ENCODE assay signal across 22 cellular contexts in the genomic region with DNA sequence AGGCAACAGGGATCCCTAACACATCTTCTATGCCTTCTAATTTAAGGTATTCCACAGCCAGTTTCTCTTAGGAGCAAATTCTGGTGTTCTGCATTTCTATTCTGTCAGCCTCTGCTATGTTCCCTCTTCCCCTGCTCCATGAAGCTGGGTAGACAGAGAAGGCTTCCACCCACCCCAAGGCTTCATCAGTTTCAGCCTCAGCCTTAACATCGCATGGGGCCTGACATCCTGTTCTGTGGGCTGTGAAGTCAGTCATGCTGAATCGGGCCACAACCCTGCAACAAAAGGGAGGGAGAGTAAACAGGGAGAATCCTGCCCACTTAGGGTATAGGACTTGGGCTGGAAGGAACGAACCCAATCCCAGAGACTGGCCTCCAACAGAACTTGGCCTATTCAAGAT.
DNase-seq lines count a peak whose midpoint lies in the region; ATAC-seq, FAIRE-seq and TF ChIP-seq lines count a peak whose summit lies in the region.
"Had no signal": no experiment of that assay in that cellular context is flagged by ENCODE, and none has a peak within 500 bp of the region (broad histone marks: within the 10 kb centered on the region; RNA-seq: fewer than 3 reads in every experiment).

No MANE protein-coding gene starts in this region.

- H3K4me2 ChIP-seq in DND-41 (ENCODE audit: insufficient read depth, low read length) (no peak overlapping the region), HepG2 (ENCODE audit: low read depth, low read length) (no peak overlapping the region)

- TF ChIP-seq CTCF in DND-41 (IDR thresholded peaks at IDR 0.05; ENCODE audit: borderline replicate concordance, extremely low read depth, low read length, poor library complexity, severe bottlenecking), result no peak
- TF ChIP-seq CTCF in CD4-positive, alpha-beta T cell (IDR thresholded peaks at IDR 0.05), result no peak
- no peak for TF ChIP-seq CTCF in HepG2 (CRISPR knock-in tag; IDR thresholded peaks at IDR 0.05)

- ATAC-seq in DND-41 (ENCODE audit: insufficient read depth, low read depth) (peak; percentile 62; the same call in 2 of the 3 replicates), GM19395 (IDR thresholded peaks at IDR 0.05; ENCODE audit: unreplicated experiment) (peak; percentile 54), HG03460 (IDR thresholded peaks at IDR 0.05; ENCODE audit: unreplicated experiment) (peak; percentile 62), GM18870 (IDR thresholded peaks at IDR 0.05; ENCODE audit: unreplicated experiment) (no peak), HepG2 (no peak), GM19035 (IDR thresholded peaks at IDR 0.05; ENCODE audit: unreplicated experiment) (no peak)
- no peak for ATAC-seq in CD4-positive, alpha-beta T cell (ENCODE audit: poor library complexity)
- ATAC-seq: CD8-positive, alpha-beta T cell; left cardiac atrium had no signal

- POLR2A ChIA-PET in CD4-positive, alpha-beta T cell (lab: Charles Lee), result no interaction called here
- POLR2A ChIA-PET in HepG2 (lab: Yijun Ruan, JAX), result no interaction called here

- H4K20me1 ChIP-seq in DND-41 (ENCODE audit: insufficient read depth, low read length), result no peaks in the 10 kb centered on the region
- H4K20me1 ChIP-seq in HepG2 (ENCODE audit: insufficient read depth, low read length), result no peaks in the 10 kb centered on the region

- TF ChIP-seq EP300 in HepG2 (IDR thresholded peaks at IDR 0.05; ENCODE audit: low read depth in 2 of 2, low read length in 2 of 2) (no peak), HepG2 (CRISPR knock-in tag; IDR thresholded peaks at IDR 0.05; ENCODE audit: borderline replicate concordance) (no peak)

- intact Hi-C loops in CD4-positive, alpha-beta T cell (cut with DNase I, micrococcal nuclease), result no loop called here
- intact Hi-C loops in HepG2 (cut with micrococcal nuclease; ENCODE audit: unreplicated experiment), result no loop called here

- peaks cover 3% of the 10 kb centered on the region for H3K4me1 Mint-ChIP-seq in CD4-positive, alpha-beta T cell (ENCODE audit: low read depth)

- H3K4me3 Mint-ChIP-seq in CD4-positive, alpha-beta T cell, result no peak overlapping the region
- H3K4me3 Mint-ChIP-seq: CD8-positive, alpha-beta T cell; natural killer cell had no signal

- in situ Hi-C loops in HepG2 (cut with HindIII; ENCODE audit: extremely low pct_ligation_motif_present, low pct_unique_long_range_greater_than_20kb), result no loop called here

- no peaks in the 10 kb centered on the region for H3K79me2 ChIP-seq in DND-41 (ENCODE audit: insufficient read depth, low read length)
- H3K79me2 ChIP-seq in HepG2 (ENCODE audit: insufficient read depth, low read length), result no peaks in the 10 kb centered on the region

- H3K4me1 ChIP-seq in DND-41 (ENCODE audit: insufficient read depth, low read length) (no peaks in the 10 kb centered on the region), HepG2 (ENCODE audit: insufficient read depth, low read length) (peaks cover 24% of the 10 kb centered on the region)

- TF ChIP-seq POLR2A in HepG2 (IDR thresholded peaks at IDR 0.05; ENCODE audit: insufficient read depth in 1 of 2, low read depth in 2 of 2, low read length in 2 of 2), result no peak

- H3K36me3 ChIP-seq in DND-41 (ENCODE audit: insufficient read depth, low read length) (no peaks in the 10 kb centered on the region), HepG2 (replicated peaks in 1 of 2; ENCODE audit: control insufficient read depth in 1 of 2, insufficient read depth in 2 of 2, low read length in 2 of 2) (no peaks in the 10 kb centered on the region)
- H3K36me3 ChIP-seq: tibial nerve had no signal

- WGBS in HepG2 (ENCODE audit: low lambda C conversion rate), result 14% methylated on average over 3 of the region's 3 CpGs

- TF ChIP-seq RAD21 in HepG2 (CRISPR knock-in tag; IDR thresholded peaks at IDR 0.05), result no peak

- no TSS peak for BruUV-seq in HepG2 (replicated peaks; lab: Mats Ljungman, UMichigan)

- DNase-seq in DND-41 (no peak), glomerular visceral epithelial cell (ENCODE audit: extremely low spot score) (peak; percentile 31), HepG2 (ENCODE audit: low spot score) (no peak)
- no peak for DNase-seq in CD4-positive, alpha-beta T cell
- DNase-seq: activated CD4-positive, CD25-positive, alpha-beta regulatory T cell; CD8-positive, alpha-beta T cell; H7; left cardiac atrium; natural killer cell; NCI-H1105 treated with DMSO at 0.1 percent for 48 hours; NCI-H2081 treated with DMSO at 0.1 percent for 48 hours; NCI-H446 treated with DMSO at 0.1 percent for 48 hours; stimulated activated CD4-positive, alpha-beta T cell treated with anti-CD3 and anti-CD28 coated beads, Interleukin-1b, Interleukin-23, amount 100 ng/mL, for 48 hours; stimulated activated naive CD4-positive, alpha-beta T cell had no signal

- no peaks in the 10 kb centered on the region for H3K27me3 Mint-ChIP-seq in CD4-positive, alpha-beta T cell

- H3K27ac ChIP-seq in DND-41 (ENCODE audit: low read length) (no peak overlapping the region), HepG2 (ENCODE audit: extremely low read length, insufficient read depth, low read length) (no peak overlapping the region)
- no peak overlapping the region for H3K27ac ChIP-seq in CD4-positive, alpha-beta T cell (ENCODE audit: low read depth, low read length)
- H3K27ac ChIP-seq: coronary artery, SK-N-MC, tibial nerve had no signal

- H3K27me3 ChIP-seq in DND-41 (ENCODE audit: insufficient read depth, low read length, poor library complexity), result no peaks in the 10 kb centered on the region
- no peaks in the 10 kb centered on the region for H3K27me3 ChIP-seq in CD4-positive, alpha-beta T cell (ENCODE audit: control insufficient read depth, insufficient read depth, low read length)
- peaks cover 0 to 8% of the 10 kb centered on the region in 2 experiments; a peak in 1 of 5 replicates for H3K27me3 ChIP-seq in HepG2 (ENCODE audit: control insufficient read depth in 1 of 2, insufficient read depth in 2 of 2, low read length in 2 of 2)
- H3K27me3 ChIP-seq: tibial nerve had no signal

- CTCF ChIA-PET in CD4-positive, alpha-beta T cell (lab: Charles Lee), result no interaction called here
- CTCF ChIA-PET in HepG2 (lab: Yijun Ruan, JAX; ENCODE audit: low intra/inter-chr PET ratio, low total read pairs), result no interaction called here

- H3K9ac ChIP-seq in DND-41 (ENCODE audit: low read depth, low read length) (no peak overlapping the region), HepG2 (ENCODE audit: insufficient read depth, low read depth, low read length) (no peak overlapping the region)

- peaks cover 3% of the 10 kb centered on the region for H3K9me3 Mint-ChIP-seq in CD4-positive, alpha-beta T cell
- H3K9me3 Mint-ChIP-seq: CD8-positive, alpha-beta T cell; natural killer cell had no signal

- no peaks in the 10 kb centered on the region for H3K36me3 Mint-ChIP-seq in CD4-positive, alpha-beta T cell (ENCODE audit: low read depth)
- H3K36me3 Mint-ChIP-seq: CD8-positive, alpha-beta T cell; natural killer cell had no signal

- H2AFZ ChIP-seq in DND-41 (ENCODE audit: low read depth, low read length), result no peak overlapping the region
- H2AFZ ChIP-seq in HepG2 (ENCODE audit: low read length), result no peak overlapping the region

- H3K4me3 ChIP-seq in DND-41 (ENCODE audit: low read depth in 1 of 2, low read length in 2 of 2) (no peak overlapping the region), HepG2 (replicated peaks in 1 of 3; ENCODE audit: insufficient read depth in 1 of 3, low read depth in 2 of 3, low read length in 3 of 3) (no peak overlapping the region)
- H3K4me3 ChIP-seq: coronary artery, SK-N-MC, tibial nerve had no signal

- FAIRE-seq in HepG2 (lab: Jason Lieb, UNC), result no peak
- FAIRE-seq: endometrium had no signal

- H3K9me3 ChIP-seq in DND-41 (ENCODE audit: insufficient read depth, low read length, severe bottlenecking), result no peaks in the 10 kb centered on the region
- no peaks in the 10 kb centered on the region for H3K9me3 ChIP-seq in CD4-positive, alpha-beta T cell (ENCODE audit: control insufficient read depth, low read length)
- no peaks in the 10 kb centered on the region for H3K9me3 ChIP-seq in HepG2 (ENCODE audit: low read length)

- no peak overlapping the region for H3K27ac Mint-ChIP-seq in CD4-positive, alpha-beta T cell
- H3K27ac Mint-ChIP-seq: CD8-positive, alpha-beta T cell; natural killer cell had no signal

TF ChIP-seq in HepG2, 621 proteins besides CTCF, POLR2A, EP300 and RAD21:
- TF ChIP-seq ELF1 (CRISPR knock-in tag; IDR thresholded peaks at IDR 0.05) (no peak), ZNF430 (CRISPR knock-in tag; IDR thresholded peaks at IDR 0.05) (no peak), SIN3B (IDR thresholded peaks at IDR 0.05; ENCODE audit: low read length) (no peak), ZNF557 (CRISPR knock-in tag; IDR thresholded peaks at IDR 0.05) (no peak), ZNF20 (CRISPR knock-in tag; IDR thresholded peaks at IDR 0.05) (no peak), ZNF333 (CRISPR knock-in tag; IDR thresholded peaks at IDR 0.05; ENCODE audit: borderline replicate concordance) (no peak), THYN1 (CRISPR knock-in tag; IDR thresholded peaks at IDR 0.05; ENCODE audit: borderline replicate concordance, low read depth) (no peak), ZNF572 (CRISPR knock-in tag; IDR thresholded peaks at IDR 0.05) (no peak)
- TF ChIP-seq, protein P1, sequence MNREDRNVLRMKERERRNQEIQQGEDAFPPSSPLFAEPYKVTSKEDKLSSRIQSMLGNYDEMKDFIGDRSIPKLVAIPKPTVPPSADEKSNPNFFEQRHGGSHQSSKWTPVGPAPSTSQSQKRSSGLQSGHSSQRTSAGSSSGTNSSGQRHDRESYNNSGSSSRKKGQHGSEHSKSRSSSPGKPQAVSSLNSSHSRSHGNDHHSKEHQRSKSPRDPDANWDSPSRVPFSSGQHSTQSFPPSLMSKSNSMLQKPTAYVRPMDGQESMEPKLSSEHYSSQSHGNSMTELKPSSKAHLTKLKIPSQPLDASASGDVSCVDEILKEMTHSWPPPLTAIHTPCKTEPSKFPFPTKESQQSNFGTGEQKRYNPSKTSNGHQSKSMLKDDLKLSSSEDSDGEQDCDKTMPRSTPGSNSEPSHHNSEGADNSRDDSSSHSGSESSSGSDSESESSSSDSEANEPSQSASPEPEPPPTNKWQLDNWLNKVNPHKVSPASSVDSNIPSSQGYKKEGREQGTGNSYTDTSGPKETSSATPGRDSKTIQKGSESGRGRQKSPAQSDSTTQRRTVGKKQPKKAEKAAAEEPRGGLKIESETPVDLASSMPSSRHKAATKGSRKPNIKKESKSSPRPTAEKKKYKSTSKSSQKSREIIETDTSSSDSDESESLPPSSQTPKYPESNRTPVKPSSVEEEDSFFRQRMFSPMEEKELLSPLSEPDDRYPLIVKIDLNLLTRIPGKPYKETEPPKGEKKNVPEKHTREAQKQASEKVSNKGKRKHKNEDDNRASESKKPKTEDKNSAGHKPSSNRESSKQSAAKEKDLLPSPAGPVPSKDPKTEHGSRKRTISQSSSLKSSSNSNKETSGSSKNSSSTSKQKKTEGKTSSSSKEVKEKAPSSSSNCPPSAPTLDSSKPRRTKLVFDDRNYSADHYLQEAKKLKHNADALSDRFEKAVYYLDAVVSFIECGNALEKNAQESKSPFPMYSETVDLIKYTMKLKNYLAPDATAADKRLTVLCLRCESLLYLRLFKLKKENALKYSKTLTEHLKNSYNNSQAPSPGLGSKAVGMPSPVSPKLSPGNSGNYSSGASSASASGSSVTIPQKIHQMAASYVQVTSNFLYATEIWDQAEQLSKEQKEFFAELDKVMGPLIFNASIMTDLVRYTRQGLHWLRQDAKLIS (CRISPR knock-in tag; IDR thresholded peaks at IDR 0.05), result no peak

Comparison
In these comparisons a context has a peak if more than half of its experiments do, and no peak if none do; other contexts are left out.
1. ATAC-seq: peak in DND-41 (single experiment), GM19395 (single experiment) and HG03460 (single experiment); none in CD4-positive, alpha-beta T cell (single experiment), GM18870 (single experiment), HepG2 (single experiment) and GM19035 (single experiment).